ENCODE assay signal across 13 cellular contexts in genomic region chr17:18408906-18409305, GRCh38. TPM values are rescaled to one million over a fixed set of nuclear protein-coding genes. Genes with fewer than 3 reads are reported as not detected.
DNase-seq lines count a peak whose midpoint lies in the region; ATAC-seq, FAIRE-seq and TF ChIP-seq lines count a peak whose summit lies in the region.
"Not testable (repeated sequence)": the region's sequence is repeated elsewhere in the genome, so short reads cannot be mapped to it uniquely, and the experiment has no call there.
"Had no signal": no experiment of that assay in that cellular context is flagged by ENCODE, and none has a peak within 500 bp of the region (broad histone marks: within the 10 kb centered on the region; RNA-seq: fewer than 3 reads in every experiment).

No MANE protein-coding gene starts in this region.

- peak; percentile 15 to 40 for DNase-seq in AML-193 (lab: John Stamatoyannopoulos, UW)
- peak; percentile 66 for DNase-seq in G401 (ENCODE audit: low spot score)
- peak; percentile 69 for DNase-seq in Karpas-422
- DNase-seq in NCI-H748 (lab: John Stamatoyannopoulos, UW; ENCODE audit: unreplicated experiment), result peak; percentile 60
- peak; percentile 32 for DNase-seq in SW480 (ENCODE audit: low spot score)
- not testable (repeated sequence) for DNase-seq in GM12878 (ENCODE audit: low read depth, low spot score)
- DNase-seq in HepG2 (ENCODE audit: low spot score), result peak; percentile 4
- peak; percentile 19 for DNase-seq in retina

- not testable (repeated sequence) for H3K9me2 ChIP-seq in Karpas-422 (replicated peaks; ENCODE audit: insufficient read depth, low read length)

- POLR2A ChIA-PET in GM12878 (lab: Charles Lee); HepG2 (lab: Yijun Ruan, JAX): not testable (repeated sequence)

- in situ Hi-C loops in G401 (cut with HindIII; ENCODE audit: low sequenced_read_pairs); HepG2 (cut with HindIII; ENCODE audit: extremely low pct_ligation_motif_present, low pct_unique_long_range_greater_than_20kb): not testable (repeated sequence)
- in situ Hi-C loops in GM12878 (cut with MboI), result loop anchor here (25.0 kb wide), 1 partner anchor 1597 kb away; no protein-coding TSS in a partner anchor

- SMC1A ChIA-PET in GM12878 (lab: Charles Lee; ENCODE audit: uncharacterized antibody, unreplicated experiment), result not testable (repeated sequence)

- H3K27me3 ChIP-seq in Karpas-422 (ENCODE audit: low read length); GM12878 (replicated peaks in 1 of 2; ENCODE audit: control insufficient read depth in 2 of 2, insufficient read depth in 2 of 2, low read length in 1 of 2); HepG2 (ENCODE audit: control insufficient read depth in 1 of 2, insufficient read depth in 2 of 2, low read length in 2 of 2): not testable (repeated sequence)

- TF ChIP-seq RAD21 in GM12878 (IDR thresholded peaks at IDR 0.05; ENCODE audit: insufficient read depth, low read depth, low read length); HepG2 (CRISPR knock-in tag; IDR thresholded peaks at IDR 0.05): not testable (repeated sequence)

- not testable (repeated sequence) for TF ChIP-seq POLR2A in GM12878 (IDR thresholded peaks at IDR 0.05; ENCODE audit: low read depth, low read length); HepG2 (IDR thresholded peaks at IDR 0.05; ENCODE audit: insufficient read depth in 1 of 2, low read depth in 2 of 2, low read length in 2 of 2)

- CTCF ChIA-PET in GM12878 (lab: Yijun Ruan, JAX); HepG2 (lab: Yijun Ruan, JAX; ENCODE audit: low intra/inter-chr PET ratio, low total read pairs): not testable (repeated sequence)

- not testable (repeated sequence) for H3K36me3 ChIP-seq in Karpas-422 (ENCODE audit: insufficient read depth, low read length); GM12878 (ENCODE audit: control insufficient read depth in 2 of 2, insufficient read depth in 2 of 2, low read length in 1 of 2); HepG2 (replicated peaks in 1 of 2; ENCODE audit: control insufficient read depth in 1 of 2, insufficient read depth in 2 of 2, low read length in 2 of 2)

- H3K4me3 ChIP-seq in Karpas-422 (ENCODE audit: low read length); GM12878; HepG2 (replicated peaks in 1 of 3; ENCODE audit: insufficient read depth in 1 of 3, low read depth in 2 of 3, low read length in 3 of 3): not testable (repeated sequence)

- RAD21 ChIA-PET in GM12878 (lab: Charles Lee; ENCODE audit: unreplicated experiment), result not testable (repeated sequence)

- peak overlapping the region; percentile 40 for H3K4me2 ChIP-seq in Karpas-422 (ENCODE audit: low read depth, low read length, poor library complexity, severe bottlenecking)
- H3K4me2 ChIP-seq in GM12878 (ENCODE audit: control insufficient read depth, insufficient read depth); HepG2 (ENCODE audit: low read depth, low read length): not testable (repeated sequence)

- ATAC-seq in GM12878, result peak; percentile 45; the same call in 1 of the 3 replicates
- not testable (repeated sequence) for ATAC-seq in HepG2

- TF ChIP-seq EP300 in GM12878 (IDR thresholded peaks at IDR 0.05; ENCODE audit: borderline replicate concordance in 1 of 2, control insufficient read depth in 1 of 2, low read depth in 2 of 2, low read length in 2 of 2); HepG2 (IDR thresholded peaks at IDR 0.05; ENCODE audit: low read depth in 2 of 2, low read length in 2 of 2); HepG2 (CRISPR knock-in tag; IDR thresholded peaks at IDR 0.05; ENCODE audit: borderline replicate concordance): not testable (repeated sequence)

- not testable (repeated sequence) for H4K20me1 ChIP-seq in Karpas-422 (ENCODE audit: insufficient read depth, low read depth, low read length); GM12878 (ENCODE audit: control insufficient read depth, insufficient read depth); HepG2 (ENCODE audit: insufficient read depth, low read length)

- not testable (repeated sequence) for H3K27ac ChIP-seq in Karpas-422 (ENCODE audit: low read length); GM12878 (ENCODE audit: control insufficient read depth, insufficient read depth); HepG2 (ENCODE audit: extremely low read length, insufficient read depth, low read length)

- intact Hi-C loops in GM12878 (cut with micrococcal nuclease; ENCODE audit: unreplicated experiment); HepG2 (cut with micrococcal nuclease; ENCODE audit: unreplicated experiment): not testable (repeated sequence)

- not testable (repeated sequence) for H3K79me2 ChIP-seq in Karpas-422 (ENCODE audit: low read length); GM12878 (ENCODE audit: control insufficient read depth, insufficient read depth, low read length); HepG2 (ENCODE audit: insufficient read depth, low read length)

- not testable (repeated sequence) for TF ChIP-seq CTCF in GM12878 (IDR thresholded peaks at IDR 0.05 in 2 of 3, conservative IDR thresholded peaks at IDR 0.05 in 1 of 3; ENCODE audit: control insufficient read depth in 2 of 3, extremely low read depth in 1 of 3, insufficient read depth in 1 of 3, low read depth in 3 of 3, low read length in 3 of 3); HepG2 (CRISPR knock-in tag; IDR thresholded peaks at IDR 0.05)

- not testable (repeated sequence) for BruUV-seq in GM12878 (replicated peaks; lab: Mats Ljungman, UMichigan); HepG2 (replicated peaks; lab: Mats Ljungman, UMichigan)

- H3K9ac ChIP-seq in Karpas-422 (ENCODE audit: low read length); GM12878 (ENCODE audit: control insufficient read depth, insufficient read depth, low read length); HepG2 (ENCODE audit: insufficient read depth, low read depth, low read length): not testable (repeated sequence)

- peaks cover 12% of the 10 kb centered on the region for H3K4me1 ChIP-seq in Karpas-422 (ENCODE audit: low read length)
- not testable (repeated sequence) for H3K4me1 ChIP-seq in GM12878 (ENCODE audit: control insufficient read depth, insufficient read depth, low read length); HepG2 (ENCODE audit: insufficient read depth, low read length)

- H3K9me3 ChIP-seq in Karpas-422 (ENCODE audit: low read length); GM12878 (replicated peaks; ENCODE audit: control insufficient read depth, insufficient read depth, low read length); HepG2 (ENCODE audit: low read length): not testable (repeated sequence)

- not testable (repeated sequence) for FAIRE-seq in GM12878 (lab: Jason Lieb, UNC); HepG2 (lab: Jason Lieb, UNC)

- not testable (repeated sequence) for H2AFZ ChIP-seq in Karpas-422 (ENCODE audit: low read length); GM12878 (ENCODE audit: control insufficient read depth, low read depth, low read length); HepG2 (ENCODE audit: low read length)

- 31% methylated on average over 3 of the region's 3 CpGs for WGBS in GM12878 (ENCODE audit: insufficient coverage, insufficient replicate concordance, low lambda C conversion rate, missing lambda C conversion rate)
- 0% methylated on average over 3 of the region's 3 CpGs for WGBS in HepG2 (ENCODE audit: low lambda C conversion rate)

RNA-seq across cellular contexts. Expression of gene EVPLL, which starts 31.3 kb away (rescaled TPM):
- not detected in 2 replicates for total RNA-seq in G401 (2014; rRNA removed; shearing (Covaris generic))
- total RNA-seq in Karpas-422 (2014; rRNA removed; shearing (Covaris generic); ENCODE audit: low replicate concordance), result not detected in 2 replicates
- not detected in 2 replicates for total RNA-seq in GM12878 (2013; cell fraction: nucleolus; rRNA removed)
- total RNA-seq in GM12878 (2014; rRNA removed) (not detected in 2 replicates), GM12878 (2014; rRNA removed; fragmentation: Illumina TruSeq; extraction: Trizol) (not detected in 2 replicates), GM12878 (2021) (not detected in 2 replicates), HepG2 (2016; rRNA removed; fragmentation: Illumina TruSeq; extraction: Trizol) (0.07 TPM in 1 of 2 replicates, not detected in the other)
- polyA plus RNA-seq in GM12878 (2011; ENCODE audit: low read depth), result not detected
- polyA plus RNA-seq in GM12878 (2011; rRNA removed) (not detected in 2 replicates), GM12878 (2014; fragmentation: Illumina TruSeq; extraction: Trizol) (not detected in 2 replicates), GM12878 (2014; fragmentation: Nextera tagmentation; extraction: Ambion mirVana) (not detected), GM12878 (2014; rRNA removed) (not detected in 2 replicates), GM12878 (2016; fragmentation: Nextera tagmentation; extraction: Ambion mirVana) (not detected), HepG2 (2011; rRNA removed) (0.05 TPM in 1 of 2 replicates, not detected in the other)
- polyA plus RNA-seq in GM12878 (2011; cell fraction: cytosol; rRNA removed), result not detected in 2 replicates
- not detected in 2 replicates for polyA plus RNA-seq in GM12878 (2011; cell fraction: nucleus; rRNA removed)
- polyA plus RNA-seq in GM12878 (2012), result not detected in 2 replicates
- polyA minus RNA-seq in GM12878 (2011; rRNA and poly(A)+ RNA removed), result not detected in 2 replicates
- not detected in 2 replicates for polyA minus RNA-seq in GM12878 (2011; cell fraction: cytosol; rRNA and poly(A)+ RNA removed)
- not detected in 2 replicates for polyA minus RNA-seq in GM12878 (2011; cell fraction: nucleus; rRNA and poly(A)+ RNA removed)
- total RNA-seq in HepG2 (2016; cell fraction: cytosol; rRNA removed; fragmentation: Illumina TruSeq; extraction: Trizol; ENCODE audit: low read depth), result not detected in 2 replicates
- total RNA-seq in HepG2 (2016; cell fraction: insoluble cytoplasmic fraction; rRNA removed; fragmentation: Illumina TruSeq; extraction: Trizol), result 0.11 TPM in 1 of 2 replicates, not detected in the other
- not detected in 2 replicates for total RNA-seq in HepG2 (2016; cell fraction: membrane; rRNA removed; fragmentation: Illumina TruSeq; extraction: Trizol)
- total RNA-seq in HepG2 (2016; cell fraction: nucleus; rRNA removed; fragmentation: Illumina TruSeq; extraction: Trizol), result not detected in 2 replicates
- polyA plus RNA-seq in HepG2 (2011; cell fraction: cytosol; rRNA removed), result 0.03 and 0.05 TPM in 2 replicates
- 0.14 and 0.61 TPM in 2 replicates for polyA plus RNA-seq in HepG2 (2011; cell fraction: nucleus; rRNA removed)
- not detected in 2 replicates for polyA plus RNA-seq in HepG2 (2012)
- 0.08 TPM in 1 of 2 replicates, not detected in the other for polyA plus RNA-seq in HepG2 (2016; cell fraction: cytosol; fragmentation: Illumina TruSeq; extraction: Trizol; ENCODE audit: low read depth)
- not detected in 2 replicates for polyA plus RNA-seq in HepG2 (2016; cell fraction: insoluble cytoplasmic fraction; fragmentation: Illumina TruSeq; extraction: Trizol; ENCODE audit: low read depth)
- polyA plus RNA-seq in HepG2 (2016; cell fraction: membrane; fragmentation: Illumina TruSeq; extraction: Trizol; ENCODE audit: low read depth), result not detected in 2 replicates
- 0.29 TPM in 1 of 2 replicates, not detected in the other for polyA plus RNA-seq in HepG2 (2016; cell fraction: nucleus; fragmentation: Illumina TruSeq; extraction: Trizol; ENCODE audit: insufficient read depth, low read depth)
- 1.4 TPM in 1 of 2 replicates, not detected in the other for polyA minus RNA-seq in HepG2 (2011; rRNA and poly(A)+ RNA removed; ENCODE audit: low replicate concordance)
- polyA minus RNA-seq in HepG2 (2011; cell fraction: cytosol; rRNA and poly(A)+ RNA removed), result not detected in 2 replicates
- not detected in 2 replicates for polyA minus RNA-seq in HepG2 (2011; cell fraction: nucleus; rRNA and poly(A)+ RNA removed)
- total RNA-seq: A673; Daoy; lung microvascular endothelial cell; naive thymus-derived CD8-positive, alpha-beta T cell; psoas muscle had no signal

RNA-seq across cellular contexts. Expression of gene SHMT1, which starts 45.6 kb away (rescaled TPM):
- total RNA-seq in G401 (2014; rRNA removed; shearing (Covaris generic)), result 71.6 and 81.5 TPM in 2 replicates
- 16.7 and 17.7 TPM in 2 replicates for total RNA-seq in Karpas-422 (2014; rRNA removed; shearing (Covaris generic); ENCODE audit: low replicate concordance)
- 29.6 and 32.0 TPM in 2 replicates for total RNA-seq in GM12878 (2013; cell fraction: nucleolus; rRNA removed)
- total RNA-seq in GM12878 (2014; rRNA removed) (36.6 and 38.8 TPM in 2 replicates), GM12878 (2014; rRNA removed; fragmentation: Illumina TruSeq; extraction: Trizol) (23.5 and 27.2 TPM in 2 replicates), GM12878 (2021) (34.9 and 38.0 TPM in 2 replicates), HepG2 (2016; rRNA removed; fragmentation: Illumina TruSeq; extraction: Trizol) (48.8 and 58.7 TPM in 2 replicates)
- polyA plus RNA-seq in GM12878 (2011; ENCODE audit: low read depth), result 10.1 TPM
- polyA plus RNA-seq in GM12878 (2011; rRNA removed) (14.6 and 21.7 TPM in 2 replicates), GM12878 (2014; fragmentation: Illumina TruSeq; extraction: Trizol) (21.9 and 31.3 TPM in 2 replicates), GM12878 (2014; fragmentation: Nextera tagmentation; extraction: Ambion mirVana) (1 to 10 TPM; 5.2 to 7.5 TPM), GM12878 (2014; rRNA removed) (38.0 and 39.6 TPM in 2 replicates), GM12878 (2016; fragmentation: Nextera tagmentation; extraction: Ambion mirVana) (10 to 100 TPM; 59.7 to 60.1 TPM), HepG2 (2011; rRNA removed) (19.0 and 21.3 TPM in 2 replicates)
- 26.3 and 29.8 TPM in 2 replicates for polyA plus RNA-seq in GM12878 (2011; cell fraction: cytosol; rRNA removed)
- 27.3 and 41.9 TPM in 2 replicates for polyA plus RNA-seq in GM12878 (2011; cell fraction: nucleus; rRNA removed)
- 16.7 and 18.9 TPM in 2 replicates for polyA plus RNA-seq in GM12878 (2012)
- 16.3 and 23.0 TPM in 2 replicates for polyA minus RNA-seq in GM12878 (2011; rRNA and poly(A)+ RNA removed)
- 10.0 and 12.3 TPM in 2 replicates for polyA minus RNA-seq in GM12878 (2011; cell fraction: cytosol; rRNA and poly(A)+ RNA removed)
- polyA minus RNA-seq in GM12878 (2011; cell fraction: nucleus; rRNA and poly(A)+ RNA removed), result 9.3 and 23.3 TPM in 2 replicates
- total RNA-seq in HepG2 (2016; cell fraction: cytosol; rRNA removed; fragmentation: Illumina TruSeq; extraction: Trizol; ENCODE audit: low read depth), result 11.1 and 11.2 TPM in 2 replicates
- total RNA-seq in HepG2 (2016; cell fraction: insoluble cytoplasmic fraction; rRNA removed; fragmentation: Illumina TruSeq; extraction: Trizol), result 49.2 and 50.8 TPM in 2 replicates
- 17.5 and 20.3 TPM in 2 replicates for total RNA-seq in HepG2 (2016; cell fraction: membrane; rRNA removed; fragmentation: Illumina TruSeq; extraction: Trizol)
- 31.7 and 35.9 TPM in 2 replicates for total RNA-seq in HepG2 (2016; cell fraction: nucleus; rRNA removed; fragmentation: Illumina TruSeq; extraction: Trizol)
- polyA plus RNA-seq in HepG2 (2011; cell fraction: cytosol; rRNA removed), result 16.7 and 24.0 TPM in 2 replicates
- polyA plus RNA-seq in HepG2 (2011; cell fraction: nucleus; rRNA removed), result 24.0 and 28.6 TPM in 2 replicates
- polyA plus RNA-seq in HepG2 (2012), result 12.2 and 16.3 TPM in 2 replicates
- 6.9 TPM in 2 replicates for polyA plus RNA-seq in HepG2 (2016; cell fraction: cytosol; fragmentation: Illumina TruSeq; extraction: Trizol; ENCODE audit: low read depth)
- polyA plus RNA-seq in HepG2 (2016; cell fraction: insoluble cytoplasmic fraction; fragmentation: Illumina TruSeq; extraction: Trizol; ENCODE audit: low read depth), result 54.8 and 66.4 TPM in 2 replicates
- polyA plus RNA-seq in HepG2 (2016; cell fraction: membrane; fragmentation: Illumina TruSeq; extraction: Trizol; ENCODE audit: low read depth), result 12.1 and 12.6 TPM in 2 replicates
- 57.4 and 62.8 TPM in 2 replicates for polyA plus RNA-seq in HepG2 (2016; cell fraction: nucleus; fragmentation: Illumina TruSeq; extraction: Trizol; ENCODE audit: insufficient read depth, low read depth)
- 38.5 and 58.3 TPM in 2 replicates for polyA minus RNA-seq in HepG2 (2011; rRNA and poly(A)+ RNA removed; ENCODE audit: low replicate concordance)
- 12.9 and 14.2 TPM in 2 replicates for polyA minus RNA-seq in HepG2 (2011; cell fraction: cytosol; rRNA and poly(A)+ RNA removed)
- polyA minus RNA-seq in HepG2 (2011; cell fraction: nucleus; rRNA and poly(A)+ RNA removed), result 19.5 and 30.6 TPM in 2 replicates
